Comparison of ENCODE assay signal across 8 cellular contexts in the genomic region with DNA sequence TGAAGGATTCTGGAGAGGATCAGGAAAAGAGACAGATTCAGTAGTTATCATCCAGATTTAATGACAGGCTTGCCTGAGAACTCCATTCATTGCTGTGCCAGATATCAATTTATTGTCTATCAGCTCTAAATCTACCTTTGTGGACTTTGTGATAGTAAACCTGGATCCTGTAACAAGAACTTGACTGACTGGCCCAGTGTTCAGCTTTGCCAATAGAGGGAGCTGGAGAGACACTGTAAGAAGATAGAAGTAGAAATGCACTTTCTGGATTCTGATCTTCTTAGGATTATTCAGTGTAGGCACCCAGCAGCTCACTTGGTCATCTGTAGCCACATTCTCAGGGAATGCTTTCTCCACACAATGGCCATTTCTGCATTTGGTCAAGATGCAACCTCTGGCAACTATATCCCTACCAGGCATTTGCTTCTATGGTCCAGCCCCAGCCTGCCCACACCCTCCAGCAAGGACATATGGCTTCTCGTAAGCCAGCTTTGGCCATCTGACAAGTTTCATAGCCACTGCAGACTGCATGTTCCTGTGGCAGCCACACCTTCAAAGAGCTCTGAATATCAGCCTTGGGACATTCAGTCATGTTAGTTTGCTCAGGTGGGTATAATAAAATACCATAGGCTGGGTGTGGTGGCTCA. TPM values are rescaled to one million over a fixed set of nuclear protein-coding genes. Genes with fewer than 3 reads are reported as not detected.
A peak's percentile ranks its signal among the peaks of the same experiment; 100 is the strongest.
DNase-seq lines count a peak whose midpoint lies in the region; ATAC-seq and TF ChIP-seq lines count a peak whose summit lies in the region.

No MANE protein-coding gene starts in this region.

- H3K4me3 ChIP-seq in GM12865 (ENCODE audit: low read depth, low read length) (no peak overlapping the region), aorta (ENCODE audit: low read length in 2 of 2) (no peak overlapping the region)

- H3K27ac Mint-ChIP-seq in T-helper 2 cell treated with Interferon-gamma antibody and Interleukin-4, amounts not matched to agents 5 μg/mL and 100 μg/mL, for 36 hours: no peak overlapping the region

- intact Hi-C loops in aorta (cut with DNase I): loop anchor here in 1 of 2 donors (2.0 to 5.0 kb wide), 2 partner anchors 15 to 34 kb away; no protein-coding TSS in a partner anchor

- TF ChIP-seq CTCF in 22Rv1 (IDR thresholded peaks at IDR 0.05): peak; percentile 90
- TF ChIP-seq CTCF in GM12865 (IDR thresholded peaks at IDR 0.05; ENCODE audit: insufficient read depth, low read depth, low read length, missing control alignments): peak; percentile 78

- 29 to 37% methylated on average over 1 of the region's 1 CpG for WGBS in aorta, 2 donors

- no peaks in the 10 kb centered on the region for H3K27me3 ChIP-seq in aorta (ENCODE audit: control insufficient read depth in 1 of 2, insufficient read depth in 2 of 2, low read length in 1 of 2)

- peak; percentile 71 for DNase-seq in GM12865 (ENCODE audit: low read depth)
- peak; percentile 34 for DNase-seq in NCI-H1092 (lab: John Stamatoyannopoulos, UW)
- DNase-seq in T-helper 2 cell treated with Interferon-gamma antibody and Interleukin-4, amounts not matched to agents 5 μg/mL and 100 μg/mL, for 36 hours (ENCODE audit: low spot score): peak; percentile 16
- peak; percentile 34 for DNase-seq in effector CD4-positive, alpha-beta T cell
- peak; percentile 60 for DNase-seq in middle frontal gyrus (ENCODE audit: extremely low spot score, low spot score)
- no peak for DNase-seq in aorta

- no peak overlapping the region for H3K4me3 Mint-ChIP-seq in T-helper 2 cell treated with Interferon-gamma antibody and Interleukin-4, amounts not matched to agents 5 μg/mL and 100 μg/mL, for 36 hours

- no peaks in the 10 kb centered on the region for H3K9me3 Mint-ChIP-seq in T-helper 2 cell treated with Interferon-gamma antibody and Interleukin-4, amounts not matched to agents 5 μg/mL and 100 μg/mL, for 36 hours

- no peaks in the 10 kb centered on the region for H3K36me3 Mint-ChIP-seq in T-helper 2 cell treated with Interferon-gamma antibody and Interleukin-4, amounts not matched to agents 5 μg/mL and 100 μg/mL, for 36 hours (ENCODE audit: low read depth)

- H3K36me3 ChIP-seq in aorta (ENCODE audit: control insufficient read depth in 1 of 2, insufficient read depth in 2 of 2, low read length in 1 of 2): no peaks in the 10 kb centered on the region

- H3K4me1 ChIP-seq in aorta (ENCODE audit: control insufficient read depth in 1 of 2, insufficient read depth in 2 of 2, low read length in 2 of 2): no peaks in the 10 kb centered on the region

- H3K27me3 Mint-ChIP-seq in T-helper 2 cell treated with Interferon-gamma antibody and Interleukin-4, amounts not matched to agents 5 μg/mL and 100 μg/mL, for 36 hours (ENCODE audit: low read depth): no peaks in the 10 kb centered on the region

- ATAC-seq in HG02571 (IDR thresholded peaks at IDR 0.05; ENCODE audit: unreplicated experiment): peak; percentile 73
- peak; percentile 76 for ATAC-seq in aorta (ENCODE audit: low FRiP score)

- peaks cover 2% of the 10 kb centered on the region for H3K4me1 Mint-ChIP-seq in T-helper 2 cell treated with Interferon-gamma antibody and Interleukin-4, amounts not matched to agents 5 μg/mL and 100 μg/mL, for 36 hours (ENCODE audit: low read depth)

- H3K9me3 ChIP-seq in aorta (ENCODE audit: control insufficient read depth, low read length): no peaks in the 10 kb centered on the region

- H3K27ac ChIP-seq in 22Rv1 (no peak overlapping the region), aorta (ENCODE audit: low read depth in 1 of 2, low read length in 2 of 2) (no peak overlapping the region)

RNA-seq across cellular contexts. Expression of gene SERPINB8, which starts 6.1 kb away (rescaled TPM):
- total RNA-seq in aorta: 10 to 100 TPM; 17.9 to 34.8 TPM
- 10 to 100 TPM; 11.5 to 11.8 TPM for polyA plus RNA-seq in aorta

RNA-seq across cellular contexts. Expression of gene HMSD, which starts 14.6 kb away (rescaled TPM):
- under 1 TPM; 0.16 to 0.60 TPM for total RNA-seq in aorta
- polyA plus RNA-seq in aorta: under 1 TPM in 1 of 2 donors, not detected in 1; 0.25 TPM

RNA-seq across cellular contexts. Expression of gene SERPINB10, which starts 56.0 kb away (rescaled TPM):
- total RNA-seq in aorta: not detected
- polyA plus RNA-seq in aorta: not detected

Comparison
In these comparisons a context has a peak if more than half of its experiments do, and no peak if none do; other contexts are left out.
1. DNase-seq: peak in GM12865 (single experiment), NCI-H1092 (single experiment), T-helper 2 cell treated with Interferon-gamma antibody and Interleukin-4, amounts not matched to agents 5 μg/mL and 100 μg/mL, for 36 hours (single experiment), effector CD4-positive, alpha-beta T cell (single experiment) and middle frontal gyrus (single experiment); none in aorta (0 of 2).